8 cellular contexts compared by ENCODE assay signal in genomic region chr4:75672461-75673026, GRCh38. TPM values are rescaled to one million over a fixed set of nuclear protein-coding genes. Genes with fewer than 3 reads are reported as not detected.
A peak's percentile ranks its signal among the peaks of the same experiment; 100 is the strongest.
DNase-seq lines count a peak whose midpoint lies in the region; ATAC-seq, FAIRE-seq and TF ChIP-seq lines count a peak whose summit lies in the region.

No MANE protein-coding gene starts in this region.

- TF ChIP-seq POLR2A in H1 (IDR thresholded peaks at IDR 0.05; ENCODE audit: control extremely low read depth in 1 of 2, low read depth in 2 of 2, low read length in 2 of 2) = no peak; a peak in 1 of 3 replicates

- H3K79me2 ChIP-seq in H1 (ENCODE audit: control insufficient read depth in 1 of 2, insufficient read depth in 2 of 2, low read length in 2 of 2) = peaks cover 55 to 84% of the 10 kb centered on the region in 2 experiments

- TF ChIP-seq CTCF in AG04449 (IDR thresholded peaks at IDR 0.05; ENCODE audit: insufficient read depth, low read length, missing control alignments) = no peak
- TF ChIP-seq CTCF in H1 (IDR thresholded peaks at IDR 0.05; ENCODE audit: control extremely low read depth in 1 of 3, insufficient read depth in 1 of 3, low read depth in 1 of 3, low read length in 3 of 3) = no peak
- TF ChIP-seq CTCF in mesothelial cell of epicardium (IDR thresholded peaks at IDR 0.05; ENCODE audit: unreplicated experiment) = no peak

- H3K4me3 ChIP-seq in AG04449 (ENCODE audit: low read depth, low read length) (peak overlapping the region; percentile 90), H1 (ENCODE audit: extremely low read depth in 1 of 4, insufficient read depth in 2 of 4, low read depth in 3 of 4, low read length in 4 of 4) (peak overlapping the region; percentile 92 to 99 (median 94))

- peak overlapping the region; percentile 94 for H3K27ac ChIP-seq in H1 (ENCODE audit: low read depth, low read length)

- peaks cover 46% of the 10 kb centered on the region for H3K4me1 Mint-ChIP-seq in mesothelial cell of epicardium

- ATAC-seq in GM18511 (IDR thresholded peaks at IDR 0.05; ENCODE audit: unreplicated experiment) (peak; percentile 35), HG03066 (IDR thresholded peaks at IDR 0.05; ENCODE audit: low read depth, unreplicated experiment) (peak; percentile 27)

- CTCF ChIA-PET in AG04449 (lab: Yijun Ruan, JAX) (interaction anchor here (1.2 to 6.5 kb wide), 2 partner anchors 19 to 51 kb away, joined by 3 to 35 read pairs; partner anchors contain the start of gene USO1), H1 (lab: Charles Lee; ENCODE audit: partially characterized antibody) (interaction anchor here (0.8 to 6.9 kb wide), 6 partner anchors 19 to 55 kb away, joined by 3 to 36 read pairs (median 4); partner anchors contain the start of gene USO1)

- peak overlapping the region; percentile 71; the same call in 1 of the 2 replicates for H2BK12ac ChIP-seq in H1 (ENCODE audit: low read depth, low read length)

- POLR2A ChIA-PET in AG04449 (lab: Yijun Ruan, JAX) = interaction anchor here (1.4 to 1.8 kb wide), 2 partner anchors 51 to 53 kb away, joined by 6 to 7 read pairs; partner anchors contain the start of gene USO1
- POLR2A ChIA-PET in H1 (lab: Charles Lee; ENCODE audit: partially characterized antibody) = interaction anchor here (1.5 to 8.2 kb wide), 6 partner anchors 13 to 73 kb away, joined by 4 to 117 read pairs (median 6); partner anchors contain the start of gene USO1

- H4K5ac ChIP-seq in H1 (ENCODE audit: insufficient read length, low read depth, low read length) = peak overlapping the region; percentile 41

- H3K14ac ChIP-seq in H1 (ENCODE audit: insufficient read length) = peak overlapping the region; percentile 19

- H3K36me3 ChIP-seq in H1 (ENCODE audit: control insufficient read depth in 2 of 4, insufficient read depth in 4 of 4, low read length in 3 of 4) = no peaks in the 10 kb centered on the region

- H2BK15ac ChIP-seq in H1 (ENCODE audit: low read length) = no peak overlapping the region

- H2AFZ ChIP-seq in H1 (ENCODE audit: low read length) = no peak overlapping the region; the same call in 1 of the 2 replicates

- peaks cover 5 to 8% (median 7%) of the 10 kb centered on the region in 4 experiments; a peak in 6 of 7 replicates for H3K4me1 ChIP-seq in H1 (replicated peaks in 1 of 4; ENCODE audit: control insufficient read depth in 3 of 4, insufficient read depth in 4 of 4, low read length in 3 of 4)

- no peaks in the 10 kb centered on the region for H3K36me3 Mint-ChIP-seq in mesothelial cell of epicardium

- peak overlapping the region; percentile 97 for H2BK5ac ChIP-seq in H1 (ENCODE audit: low read depth, low read length)

- peak overlapping the region; percentile 5 for H2BK120ac ChIP-seq in H1 (replicated peaks; ENCODE audit: low read depth, low read length)

- peaks cover 3% of the 10 kb centered on the region for H3K23me2 ChIP-seq in H1 (ENCODE audit: low read depth, low read length)

- no peak for DNase-seq in AG04449 (ENCODE audit: low read depth, low spot score)
- DNase-seq in NCI-H748 treated with DMSO at 0.1 percent for 48 hours (lab: John Stamatoyannopoulos, UW) = peak; percentile 3
- DNase-seq in activated CD8-positive, alpha-beta memory T cell treated with anti-CD3 and anti-CD28 coated beads for 4 hours (ENCODE audit: low read depth in 2 of 2) = peak; percentile 52 to 56
- peak in 1 of 2 experiments; percentile 69 for DNase-seq in H1 (ENCODE audit: low read depth in 1 of 2, low spot score in 2 of 2)
- DNase-seq in mesothelial cell of epicardium (ENCODE audit: low spot score in 2 of 2, unreplicated experiment in 2 of 2) = peak; percentile 33 to 71
- peak; percentile 68 to 70 for DNase-seq in stimulated activated CD8-positive, alpha-beta memory T cell treated with anti-CD3 and anti-CD28 coated beads, Interleukin-15, amount 100 ng/mL, for 48 hours (ENCODE audit: low read depth in 2 of 2)

- 1% methylated on average over 34 of the region's 44 CpGs; no CpG with 5 or more reads in 1 of the 2 experiments for WGBS in H1 (ENCODE audit: extremely low coverage in 1 of 2, insufficient coverage in 1 of 2, insufficient read length in 1 of 2, insufficient replicate concordance in 2 of 2, low coverage in 1 of 2, low lambda C conversion rate in 2 of 2, missing lambda C conversion rate in 1 of 2), 2 experiments

- FAIRE-seq in H1 (lab: Jason Lieb, UNC) = no peak

- no peaks in the 10 kb centered on the region for H3K9me3 Mint-ChIP-seq in mesothelial cell of epicardium

- peak overlapping the region; percentile 94 for H3K18ac ChIP-seq in H1 (ENCODE audit: extremely low read depth, low read length)

- peak overlapping the region; percentile 80 for H3K56ac ChIP-seq in H1 (replicated peaks; ENCODE audit: insufficient read length, low read depth, low read length)

- H3K9ac ChIP-seq in H1 (replicated peaks in 1 of 4; ENCODE audit: extremely low read depth in 1 of 4, low read depth in 3 of 4, low read length in 3 of 4) = peak overlapping the region; percentile 93 to 99 (median 96)

- 0 out of 2 replicates have a peak overlapping the region, but pooled peaks have one; percentile 57 for H2AK5ac ChIP-seq in H1 (ENCODE audit: low read depth, low read length)

- H3K9me3 ChIP-seq in H1 (ENCODE audit: insufficient read depth in 2 of 2, low read depth in 1 of 2, low read length in 1 of 2) = no peaks in the 10 kb centered on the region

- peak overlapping the region; percentile 99 for H3K4me3 Mint-ChIP-seq in mesothelial cell of epicardium

- peaks cover 2% of the 10 kb centered on the region; the same call in 1 of the 2 replicates for H3K79me1 ChIP-seq in H1 (ENCODE audit: low read depth, low read length)

- peak overlapping the region; percentile 55 for H3K4ac ChIP-seq in H1 (replicated peaks; ENCODE audit: insufficient read length, low read depth, low read length)

- H3K27me3 Mint-ChIP-seq in mesothelial cell of epicardium (ENCODE audit: low read depth) = no peaks in the 10 kb centered on the region

- H3K27me3 ChIP-seq in H1 (replicated peaks in 1 of 4; ENCODE audit: control insufficient read depth in 3 of 4, extremely low read depth in 1 of 4, insufficient read depth in 3 of 4, low read length in 3 of 4) = no peaks in the 10 kb centered on the region

- peak overlapping the region; percentile 97 for H4K8ac ChIP-seq in H1 (ENCODE audit: extremely low read depth, insufficient read depth, low read length)

- peaks cover 28 to 31% of the 10 kb centered on the region in 2 experiments for H4K20me1 ChIP-seq in H1 (replicated peaks in 1 of 2; ENCODE audit: control insufficient read depth in 1 of 2, insufficient read depth in 2 of 2, low read length in 2 of 2)

- no peak for TF ChIP-seq RAD21 in H1 (IDR thresholded peaks at IDR 0.05 in 1 of 2, conservative IDR thresholded peaks at IDR 0.05 in 1 of 2; ENCODE audit: low read depth in 2 of 2, low read length in 2 of 2)

- TF ChIP-seq EP300 in H1 (IDR thresholded peaks at IDR 0.05; ENCODE audit: borderline replicate concordance in 1 of 2, low read depth in 2 of 2, low read length in 2 of 2) = no peak

- peak overlapping the region; percentile 99 for H3K27ac Mint-ChIP-seq in mesothelial cell of epicardium

- peak overlapping the region; percentile 92 for H4K91ac ChIP-seq in H1 (replicated peaks; ENCODE audit: insufficient read length, low read length)

- H3K23ac ChIP-seq in H1 (ENCODE audit: insufficient read length) = peak overlapping the region; percentile 24

- peak overlapping the region; percentile 70 to 74 for H3K4me2 ChIP-seq in H1 (ENCODE audit: insufficient read depth in 1 of 2, low read depth in 2 of 2, low read length in 2 of 2)

- no peak overlapping the region for H2BK20ac ChIP-seq in H1 (ENCODE audit: low read length)

TF ChIP-seq in H1, 55 proteins besides CTCF, POLR2A, EP300 and RAD21 (continues in another document):
- TF ChIP-seq CBX5 (IDR thresholded peaks at IDR 0.05; ENCODE audit: low read depth, low read length) (no peak), POU5F1 (IDR thresholded peaks at IDR 0.05; ENCODE audit: low read depth, low read length) (no peak), TAF1 (IDR thresholded peaks at IDR 0.05; ENCODE audit: low read depth, low read length) (no peak; the same call in 1 of the 2 replicates)
- TF ChIP-seq, protein P1, sequence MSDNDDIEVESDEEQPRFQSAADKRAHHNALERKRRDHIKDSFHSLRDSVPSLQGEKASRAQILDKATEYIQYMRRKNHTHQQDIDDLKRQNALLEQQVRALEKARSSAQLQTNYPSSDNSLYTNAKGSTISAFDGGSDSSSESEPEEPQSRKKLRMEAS (IDR thresholded peaks at IDR 0.05) = peak; percentile 40

RNA-seq across cellular contexts. Expression of gene G3BP2, which starts 0.7 kb away (rescaled TPM):
- 378 and 388 TPM in 2 replicates for total RNA-seq in H1 (2021; fragmentation: NEBNext Ultra II Directional; extraction: Animal tissue kit (Norgen Biotek cat#: 25700))
- polyA plus RNA-seq in H1 (2011; rRNA removed) = 78.2 and 83.7 TPM in 2 replicates
- polyA plus RNA-seq in H1 (2011; cell fraction: cytosol; rRNA removed) = 144 TPM
- 56.7 TPM for polyA plus RNA-seq in H1 (2011; cell fraction: nucleus; rRNA removed)
- polyA plus RNA-seq in H1 (2012, experiment 1 of 2) = 148 to 255 TPM (median 185 TPM) in 4 replicates
- 20.2 TPM for polyA plus RNA-seq in H1 (2012, experiment 2 of 2)
- polyA plus RNA-seq in H1 (2013, experiment 1 of 2) = 174 TPM
- 179 TPM for polyA plus RNA-seq in H1 (2013, experiment 2 of 2)
- polyA minus RNA-seq in H1 (2011; rRNA and poly(A)+ RNA removed) = 159 and 221 TPM in 2 replicates
- polyA minus RNA-seq in H1 (2011; cell fraction: cytosol; rRNA and poly(A)+ RNA removed) = 113 TPM
- 140 TPM for polyA minus RNA-seq in H1 (2011; cell fraction: nucleus; rRNA and poly(A)+ RNA removed)
- 169 to 178 TPM (median 175 TPM) in 3 replicates for total RNA-seq in mesothelial cell of epicardium

RNA-seq across cellular contexts. Expression of gene CDKL2, which starts 42.2 kb away (rescaled TPM):
- total RNA-seq in H1 (2021; fragmentation: NEBNext Ultra II Directional; extraction: Animal tissue kit (Norgen Biotek cat#: 25700)) = 1.4 and 2.1 TPM in 2 replicates
- polyA plus RNA-seq in H1 (2011; rRNA removed) = 1.2 and 1.4 TPM in 2 replicates
- polyA plus RNA-seq in H1 (2011; cell fraction: cytosol; rRNA removed) = 1.4 TPM
- polyA plus RNA-seq in H1 (2011; cell fraction: nucleus; rRNA removed) = 1.1 TPM
- polyA plus RNA-seq in H1 (2012, experiment 1 of 2) = 0.93 to 1.3 TPM (median 0.99 TPM) in 4 replicates
- 0.09 TPM for polyA plus RNA-seq in H1 (2012, experiment 2 of 2)
- 1.7 TPM for polyA plus RNA-seq in H1 (2013, experiment 1 of 2)
- 1.0 TPM for polyA plus RNA-seq in H1 (2013, experiment 2 of 2)
- 4.1 and 5.2 TPM in 2 replicates for polyA minus RNA-seq in H1 (2011; rRNA and poly(A)+ RNA removed)
- polyA minus RNA-seq in H1 (2011; cell fraction: cytosol; rRNA and poly(A)+ RNA removed) = 5.4 TPM
- polyA minus RNA-seq in H1 (2011; cell fraction: nucleus; rRNA and poly(A)+ RNA removed) = 4.7 TPM
- total RNA-seq in mesothelial cell of epicardium = 2.1 to 3.0 TPM (median 3.0 TPM) in 3 replicates

RNA-seq across cellular contexts. Expression of gene USO1, which starts 51.8 kb away (rescaled TPM):
- total RNA-seq in H1 (2021; fragmentation: NEBNext Ultra II Directional; extraction: Animal tissue kit (Norgen Biotek cat#: 25700)) = 190 and 198 TPM in 2 replicates
- polyA plus RNA-seq in H1 (2011; rRNA removed) = 39.8 and 57.3 TPM in 2 replicates
- 77.3 TPM for polyA plus RNA-seq in H1 (2011; cell fraction: cytosol; rRNA removed)
- 88.8 TPM for polyA plus RNA-seq in H1 (2011; cell fraction: nucleus; rRNA removed)
- polyA plus RNA-seq in H1 (2012, experiment 1 of 2) = 60.6 to 118 TPM (median 75.0 TPM) in 4 replicates
- 8.1 TPM for polyA plus RNA-seq in H1 (2012, experiment 2 of 2)
- polyA plus RNA-seq in H1 (2013, experiment 1 of 2) = 172 TPM
- polyA plus RNA-seq in H1 (2013, experiment 2 of 2) = 173 TPM
- polyA minus RNA-seq in H1 (2011; rRNA and poly(A)+ RNA removed) = 100 and 129 TPM in 2 replicates
- polyA minus RNA-seq in H1 (2011; cell fraction: cytosol; rRNA and poly(A)+ RNA removed) = 68.5 TPM
- polyA minus RNA-seq in H1 (2011; cell fraction: nucleus; rRNA and poly(A)+ RNA removed) = 180 TPM
- total RNA-seq in mesothelial cell of epicardium = 52.8 to 53.3 TPM (median 53.1 TPM) in 3 replicates
